Comparison of ENCODE assay signal across 8 cellular contexts in genomic region chr1:234926574-234927311, GRCh38.
DNase-seq lines count a peak whose midpoint lies in the region; ATAC-seq and TF ChIP-seq lines count a peak whose summit lies in the region.

No MANE protein-coding gene starts in this region.

- no peaks in the 10 kb centered on the region for H3K9me2 ChIP-seq in Karpas-422 (replicated peaks; ENCODE audit: insufficient read depth, low read length)

- 72% methylated on average over 20 of the region's 20 CpGs for WGBS in urinary bladder

- peaks cover 11% of the 10 kb centered on the region for H3K4me1 ChIP-seq in Karpas-422 (ENCODE audit: low read length)
- peaks cover 5 to 26% of the 10 kb centered on the region in 2 donors for H3K4me1 ChIP-seq in ascending aorta
- H3K4me1 ChIP-seq in mucosa of descending colon (ENCODE audit: low read depth) = peaks cover 9% of the 10 kb centered on the region
- H3K4me1 ChIP-seq in urinary bladder (ENCODE audit: insufficient read depth) = no peaks in the 10 kb centered on the region

- intact Hi-C loops in ascending aorta (cut with DNase I) (loop anchor here (1.0 to 2.0 kb wide), 2 partner anchors 36 to 427 kb away; no protein-coding TSS in a partner anchor), mucosa of descending colon (cut with DNase I, micrococcal nuclease) (no loop called here), posterior cingulate gyrus (cut with DNase I) (no loop called here)

- no peaks in the 10 kb centered on the region for H3K79me2 ChIP-seq in Karpas-422 (ENCODE audit: low read length)

- H3K4me3 ChIP-seq in GM12865 (ENCODE audit: low read depth, low read length) = peak overlapping the region; percentile 48
- H3K4me3 ChIP-seq in Karpas-422 (ENCODE audit: low read length) = no peak overlapping the region; the same call in 1 of the 2 replicates
- peak overlapping the region in 1 of 2 donors; percentile 7 for H3K4me3 ChIP-seq in ascending aorta
- H3K4me3 ChIP-seq in mucosa of descending colon = no peak overlapping the region
- no peak overlapping the region for H3K4me3 ChIP-seq in urinary bladder (ENCODE audit: low read depth, low read length)

- DNase-seq in GM12865 (ENCODE audit: low read depth) (peak; percentile 92), Karpas-422 (no peak), ascending aorta (ENCODE audit: low spot score in 2 of 2) (peak in 1 of 2 donors; percentile 60), mucosa of descending colon (no peak), posterior cingulate gyrus (no peak), NCI-H128 (lab: John Stamatoyannopoulos, UW; ENCODE audit: unreplicated experiment) (no peak)

- no peaks in the 10 kb centered on the region for H3K27me3 ChIP-seq in Karpas-422 (ENCODE audit: low read length)
- no peaks in the 10 kb centered on the region for H3K27me3 ChIP-seq in ascending aorta

- H2AFZ ChIP-seq in Karpas-422 (ENCODE audit: low read length) = peak overlapping the region; percentile 54; the same call in 1 of the 2 replicates

- H3K9me3 ChIP-seq in Karpas-422 (ENCODE audit: low read length) = no peaks in the 10 kb centered on the region
- no peaks in the 10 kb centered on the region for H3K9me3 ChIP-seq in ascending aorta
- no peaks in the 10 kb centered on the region for H3K9me3 ChIP-seq in mucosa of descending colon

- H4K20me1 ChIP-seq in Karpas-422 (ENCODE audit: insufficient read depth, low read depth, low read length) = no peaks in the 10 kb centered on the region

- ATAC-seq in GM21515 (IDR thresholded peaks at IDR 0.05; ENCODE audit: unreplicated experiment) (peak; percentile 87), mucosa of descending colon (peak; percentile 53)

- peak overlapping the region; percentile 49 for H3K4me2 ChIP-seq in Karpas-422 (ENCODE audit: low read depth, low read length, poor library complexity, severe bottlenecking)

- H3K36me3 ChIP-seq in Karpas-422 (ENCODE audit: insufficient read depth, low read length) (no peaks in the 10 kb centered on the region), ascending aorta (no peaks in the 10 kb centered on the region), mucosa of descending colon (ENCODE audit: low read depth) (no peaks in the 10 kb centered on the region), urinary bladder (ENCODE audit: insufficient read depth) (no peaks in the 10 kb centered on the region)

- TF ChIP-seq CTCF in GM12865 (IDR thresholded peaks at IDR 0.05; ENCODE audit: insufficient read depth, low read depth, low read length, missing control alignments) (no peak), ascending aorta (IDR thresholded peaks at IDR 0.05) (no peak), mucosa of descending colon (IDR thresholded peaks at IDR 0.05) (no peak)

- H3K9ac ChIP-seq in Karpas-422 (ENCODE audit: low read length) = 0 out of 2 replicates have a peak overlapping the region, but pooled peaks have one; percentile 8

- no peak overlapping the region for H3K27ac ChIP-seq in Karpas-422 (ENCODE audit: low read length)
- H3K27ac ChIP-seq in ascending aorta = peak overlapping the region; percentile 74 to 78
- H3K27ac ChIP-seq in urinary bladder (ENCODE audit: low read depth) = peak overlapping the region; percentile 66
